8 cellular contexts compared by ENCODE assay signal in genomic region chr1:154962795-154963330, GRCh38. TPM values are rescaled to one million over a fixed set of nuclear protein-coding genes. Genes with fewer than 3 reads are reported as not detected.
DNase-seq lines count a peak whose midpoint lies in the region; ATAC-seq and TF ChIP-seq lines count a peak whose summit lies in the region.

No MANE protein-coding gene starts in this region.

- H3K9me3 Mint-ChIP-seq in brain = no peaks in the 10 kb centered on the region

- H3K27me3 ChIP-seq in A673 (replicated peaks; ENCODE audit: insufficient read depth, low read depth, low read length, poor library complexity) = no peaks in the 10 kb centered on the region
- no peaks in the 10 kb centered on the region for H3K27me3 ChIP-seq in HUES6 (ENCODE audit: control insufficient read depth, insufficient read depth, low read length)
- no peaks in the 10 kb centered on the region for H3K27me3 ChIP-seq in muscle layer of colon (ENCODE audit: control insufficient read depth in 1 of 2, insufficient read depth in 2 of 2, low read length in 2 of 2)

- DNase-seq in A673 (ENCODE audit: low spot score) (no peak), omental fat pad (ENCODE audit: low spot score) (no peak), NOMO-1 treated with dmso at 0.1 percent for 144 hours (lab: John Stamatoyannopoulos, UW; ENCODE audit: unreplicated experiment) (no peak)

- CTCF ChIA-PET in A673 (lab: Charles Lee) = no interaction called here

- H3K27ac Mint-ChIP-seq in brain = peak overlapping the region; percentile 96 to 99 (median 97)

- H3K9ac ChIP-seq in HUES6 (ENCODE audit: low read length) (no peak overlapping the region), muscle layer of colon (ENCODE audit: low read length) (peak overlapping the region; percentile 63)

- H3K9me3 ChIP-seq in A673 (ENCODE audit: low read depth, low read length, poor library complexity, severe bottlenecking) (no peaks in the 10 kb centered on the region), HUES6 (ENCODE audit: control insufficient read depth, insufficient read depth, low read depth, low read length) (no peaks in the 10 kb centered on the region), muscle layer of colon (ENCODE audit: low read length) (no peaks in the 10 kb centered on the region)

- peak overlapping the region; percentile 97 for H3K4me3 ChIP-seq in A673 (ENCODE audit: low read depth, low read length, poor library complexity, severe bottlenecking)
- peak overlapping the region; percentile 82; the same call in 1 of the 2 replicates for H3K4me3 ChIP-seq in HUES6 (ENCODE audit: low read depth, low read length)
- H3K4me3 ChIP-seq in muscle layer of colon (ENCODE audit: low read depth in 1 of 2, low read length in 2 of 2) = peak overlapping the region in 1 of 2 donors; percentile 63

- no peak for TF ChIP-seq CTCF in A673 (conservative IDR thresholded peaks at IDR 0.05; ENCODE audit: low read depth, low read length)
- no peak for TF ChIP-seq CTCF in brain (conservative IDR thresholded peaks at IDR 0.05)
- TF ChIP-seq CTCF in omental fat pad (IDR thresholded peaks at IDR 0.05) = no peak

- peaks cover 19% of the 10 kb centered on the region for H3K4me1 ChIP-seq in A673 (ENCODE audit: insufficient read depth, low read length, poor library complexity, severe bottlenecking)
- H3K4me1 ChIP-seq in HUES6 (ENCODE audit: control insufficient read depth, insufficient read depth, low read length) = peaks cover 7% of the 10 kb centered on the region
- peaks cover 21% of the 10 kb centered on the region for H3K4me1 ChIP-seq in muscle layer of colon (ENCODE audit: insufficient read depth, low read length)

- H3K27ac ChIP-seq in A673 (ENCODE audit: low read depth, low read length, poor library complexity, severe bottlenecking) = peak overlapping the region; percentile 99
- H3K27ac ChIP-seq in HUES6 (ENCODE audit: low read depth, low read length) = no peak overlapping the region
- H3K27ac ChIP-seq in muscle layer of colon (ENCODE audit: low read depth, low read length) = peak overlapping the region; percentile 80

- peak overlapping the region; percentile 86 to 95 (median 93) for H3K4me3 Mint-ChIP-seq in brain

- H3K27me3 Mint-ChIP-seq in brain = no peaks in the 10 kb centered on the region

- peaks cover 37% of the 10 kb centered on the region for H3K4me1 Mint-ChIP-seq in brain

- H3K36me3 Mint-ChIP-seq in brain = peaks cover 19% of the 10 kb centered on the region

- POLR2A ChIA-PET in A673 (lab: Charles Lee; ENCODE audit: low non-redundant PET) = interaction anchor here (0.7 kb wide), 1 partner anchor 123 kb away, joined by 4 read pairs; no protein-coding TSS in a partner anchor

- ATAC-seq in HG03196 (IDR thresholded peaks at IDR 0.05; ENCODE audit: unreplicated experiment) (no peak), omental fat pad (ENCODE audit: low FRiP score) (no peak), GM18861 (IDR thresholded peaks at IDR 0.05; ENCODE audit: unreplicated experiment) (no peak)

- no TSS peak for BruUV-seq in A673 (replicated peaks; lab: Mats Ljungman, UMichigan)

- peaks cover 71% of the 10 kb centered on the region for H3K36me3 ChIP-seq in A673 (ENCODE audit: insufficient read depth, low read length, poor library complexity, severe bottlenecking)
- H3K36me3 ChIP-seq in HUES6 (ENCODE audit: control insufficient read depth, insufficient read depth, low read length) = peaks cover 63% of the 10 kb centered on the region
- peaks cover 68% of the 10 kb centered on the region for H3K36me3 ChIP-seq in muscle layer of colon (ENCODE audit: insufficient read depth, low read length)

- intact Hi-C loops in A673 (cut with micrococcal nuclease; ENCODE audit: unreplicated experiment) = loop anchor here (5.0 kb wide), 2 partner anchors 34 to 99 kb away; partner anchors contain the start of gene EFNA4

RNA-seq across cellular contexts. Expression of gene PYGO2, which starts 1.3 kb away (rescaled TPM):
- total RNA-seq in A673 (2021) (46.3 and 48.5 TPM in 2 replicates), omental fat pad (10 to 100 TPM; 10.2 to 21.2 (median 15.9) TPM)
- 63.7 TPM for polyA plus RNA-seq in brain (ENCODE audit: insufficient read depth, low read depth, low replicate concordance)

RNA-seq across cellular contexts. Expression of gene PBXIP1, which starts 7.0 kb away (rescaled TPM):
- 12.7 and 20.8 TPM in 2 replicates for total RNA-seq in A673 (2021)
- polyA plus RNA-seq in brain (ENCODE audit: insufficient read depth, low read depth, low replicate concordance) = 117 TPM
- 10 to 100 TPM; 65.0 to 93.7 (median 82.0) TPM for total RNA-seq in omental fat pad

RNA-seq across cellular contexts. Expression of gene SHC1, which starts 7.7 kb away (rescaled TPM):
- total RNA-seq in A673 (2021) (201 and 204 TPM in 2 replicates), omental fat pad (100 to 1,000 TPM; 152 to 265 (median 171) TPM)
- 38.3 TPM for polyA plus RNA-seq in brain (ENCODE audit: insufficient read depth, low read depth, low replicate concordance)

RNA-seq across cellular contexts. Expression of gene CKS1B, which starts 11.6 kb away (rescaled TPM):
- total RNA-seq in A673 (2021) (291 and 295 TPM in 2 replicates), omental fat pad (10 to 100 TPM; 34.0 to 72.8 (median 43.2) TPM)
- polyA plus RNA-seq in brain (ENCODE audit: insufficient read depth, low read depth, low replicate concordance) = 183 TPM

RNA-seq across cellular contexts. Expression of gene FLAD1, which starts 20.3 kb away (rescaled TPM):
- total RNA-seq in A673 (2021) (82.4 and 84.2 TPM in 2 replicates), omental fat pad (10 to 100 TPM; 26.8 to 43.8 (median 30.9) TPM)
- polyA plus RNA-seq in brain (ENCODE audit: insufficient read depth, low read depth, low replicate concordance) = 47.9 TPM
